1 cellular context compared by ENCODE assay signal in the genomic region with DNA sequence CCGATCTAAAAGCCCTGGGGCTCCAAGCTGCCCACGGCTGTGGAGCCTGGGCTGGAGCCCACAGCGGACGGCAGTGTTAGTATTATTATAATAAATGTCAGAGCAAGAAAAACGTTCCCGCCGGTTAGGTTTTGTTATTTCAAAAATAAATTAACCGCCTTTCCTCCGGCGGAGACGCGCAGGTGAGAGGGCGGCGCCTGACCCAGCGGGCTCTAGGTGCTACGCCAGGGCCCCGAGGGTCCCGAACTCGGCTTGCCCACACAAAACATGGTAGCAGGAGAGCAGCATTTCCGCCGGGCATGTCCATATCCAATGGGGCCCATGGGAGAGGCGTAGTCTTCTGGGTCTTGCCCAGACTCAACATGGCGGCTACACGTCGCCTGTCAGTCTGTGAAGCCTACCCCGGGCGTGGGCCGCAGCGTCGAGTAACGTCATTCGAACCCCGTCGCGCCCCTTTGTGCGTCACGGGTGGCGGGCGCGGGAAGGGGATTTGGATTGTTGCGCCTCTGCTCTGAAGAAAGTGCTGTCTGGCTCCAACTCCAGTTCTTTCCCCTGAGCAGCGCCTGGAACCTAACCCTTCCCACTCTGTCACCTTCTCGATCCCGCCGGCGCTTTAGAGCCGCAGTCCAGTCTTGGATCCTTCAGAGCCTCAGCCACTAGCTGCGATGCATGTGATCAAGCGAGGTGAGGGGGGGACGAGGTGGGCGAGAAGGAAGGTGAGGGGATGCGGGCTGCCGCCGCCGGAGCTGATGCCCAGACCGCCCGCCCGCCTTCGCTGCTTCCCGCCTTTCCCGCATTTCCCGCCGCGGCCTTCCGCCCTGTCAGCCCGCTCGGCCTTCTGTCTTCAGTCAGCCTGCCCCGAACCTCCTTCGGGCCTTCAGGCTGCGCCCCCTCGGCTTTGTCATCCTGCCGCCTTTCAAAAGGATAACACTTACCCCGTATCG.
A peak's percentile ranks its signal among the peaks of the same experiment; 100 is the strongest.
TF ChIP-seq lines count a peak whose summit lies in the region.

RRM1 (plus strand) TSS at position 452 of the 944 bp plus-strand sequence; CDS start at position 666, 214 bp downstream.

TF ChIP-seq in HepG2, 621 proteins besides CTCF, POLR2A, EP300 and RAD21 (continued from another document and continues in another):
- peak; percentile 62; the same call in 1 of the 2 replicates for TF ChIP-seq ZNF552 (CRISPR knock-in tag; IDR thresholded peaks at IDR 0.05; ENCODE audit: borderline replicate concordance)
- TF ChIP-seq BORCS8-MEF2B (CRISPR knock-in tag; IDR thresholded peaks at IDR 0.05): peak; percentile 84
- peak; percentile 79; the same call in 1 of the 2 replicates for TF ChIP-seq MYC (CRISPR knock-in tag; IDR thresholded peaks at IDR 0.05; ENCODE audit: borderline replicate concordance)
- no peak; the same call in 1 of the 2 replicates for TF ChIP-seq ZNF660 (CRISPR knock-in tag; IDR thresholded peaks at IDR 0.05; ENCODE audit: borderline replicate concordance, low read depth)
- TF ChIP-seq ZNF20 (CRISPR knock-in tag; IDR thresholded peaks at IDR 0.05): no peak
- no peak for TF ChIP-seq ZNF383 (CRISPR knock-in tag; IDR thresholded peaks at IDR 0.05; ENCODE audit: borderline replicate concordance)
- no peak for TF ChIP-seq ZBTB37 (CRISPR knock-in tag; IDR thresholded peaks at IDR 0.05)
- TF ChIP-seq CREB1 (IDR thresholded peaks at IDR 0.05): peak; percentile 99
- peak; percentile 100 for TF ChIP-seq CREB1 (CRISPR knock-in tag; IDR thresholded peaks at IDR 0.05)
- TF ChIP-seq MYPOP (CRISPR knock-in tag; IDR thresholded peaks at IDR 0.05): peak; percentile 88
- peak; percentile 86; the same call in 1 of the 2 replicates for TF ChIP-seq ZNF607 (CRISPR knock-in tag; IDR thresholded peaks at IDR 0.05; ENCODE audit: borderline replicate concordance)
- peak; percentile 67; the same call in 1 of the 2 replicates for TF ChIP-seq ZNF232 (CRISPR knock-in tag; IDR thresholded peaks at IDR 0.05; ENCODE audit: borderline replicate concordance)
- TF ChIP-seq, protein P1, sequence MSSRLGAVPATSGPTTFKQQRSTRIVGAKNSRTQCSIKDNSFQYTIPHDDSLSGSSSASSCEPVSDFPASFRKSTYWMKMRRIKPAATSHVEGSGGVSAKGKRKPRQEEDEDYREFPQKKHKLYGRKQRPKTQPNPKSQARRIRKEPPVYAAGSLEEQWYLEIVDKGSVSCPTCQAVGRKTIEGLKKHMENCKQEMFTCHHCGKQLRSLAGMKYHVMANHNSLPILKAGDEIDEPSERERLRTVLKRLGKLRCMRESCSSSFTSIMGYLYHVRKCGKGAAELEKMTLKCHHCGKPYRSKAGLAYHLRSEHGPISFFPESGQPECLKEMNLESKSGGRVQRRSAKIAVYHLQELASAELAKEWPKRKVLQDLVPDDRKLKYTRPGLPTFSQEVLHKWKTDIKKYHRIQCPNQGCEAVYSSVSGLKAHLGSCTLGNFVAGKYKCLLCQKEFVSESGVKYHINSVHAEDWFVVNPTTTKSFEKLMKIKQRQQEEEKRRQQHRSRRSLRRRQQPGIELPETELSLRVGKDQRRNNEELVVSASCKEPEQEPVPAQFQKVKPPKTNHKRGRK (CRISPR knock-in tag; IDR thresholded peaks at IDR 0.05): no peak
- peak; percentile 76; the same call in 1 of the 2 replicates for TF ChIP-seq CC2D1A (CRISPR knock-in tag; IDR thresholded peaks at IDR 0.05)
- peak; percentile 61; the same call in 1 of the 2 replicates for TF ChIP-seq SOX5 (CRISPR knock-in tag; IDR thresholded peaks at IDR 0.05; ENCODE audit: borderline replicate concordance)
- peak; percentile 74; the same call in 1 of the 2 replicates for TF ChIP-seq KLF12 (CRISPR knock-in tag; IDR thresholded peaks at IDR 0.05; ENCODE audit: borderline replicate concordance)
- peak; percentile 87 for TF ChIP-seq SALL1 (CRISPR knock-in tag; IDR thresholded peaks at IDR 0.05)
- peak; percentile 45; the same call in 1 of the 2 replicates for TF ChIP-seq JUND (CRISPR knock-in tag; IDR thresholded peaks at IDR 0.05)
- peak; percentile 83; the same call in 1 of the 2 replicates for TF ChIP-seq ZNF580 (CRISPR knock-in tag; IDR thresholded peaks at IDR 0.05; ENCODE audit: borderline replicate concordance, low read depth)
- peak; percentile 100 for TF ChIP-seq TFDP1 (CRISPR knock-in tag; IDR thresholded peaks at IDR 0.05; ENCODE audit: borderline replicate concordance)
- peak; percentile 98 for TF ChIP-seq YEATS2 (CRISPR knock-in tag; IDR thresholded peaks at IDR 0.05; ENCODE audit: borderline replicate concordance)
- no peak for TF ChIP-seq NFIB (CRISPR knock-in tag; IDR thresholded peaks at IDR 0.05; ENCODE audit: borderline replicate concordance)
- no peak for TF ChIP-seq PCBP1 (IDR thresholded peaks at IDR 0.05; ENCODE audit: borderline replicate concordance, low read depth, low read length)
- TF ChIP-seq MEIS1 (CRISPR knock-in tag; IDR thresholded peaks at IDR 0.05; ENCODE audit: borderline replicate concordance): peak; percentile 88; the same call in 1 of the 2 replicates
- peak; percentile 46; the same call in 1 of the 2 replicates for TF ChIP-seq ZBTB38 (CRISPR knock-in tag; IDR thresholded peaks at IDR 0.05)
- TF ChIP-seq WIZ (CRISPR knock-in tag; IDR thresholded peaks at IDR 0.05): peak; percentile 87
- TF ChIP-seq ZUFSP (CRISPR knock-in tag; IDR thresholded peaks at IDR 0.05; ENCODE audit: borderline replicate concordance): no peak
- 0 out of 2 replicates have a peak, but pooled peaks have one; percentile 42 for TF ChIP-seq ZNF317 (CRISPR knock-in tag; IDR thresholded peaks at IDR 0.05)
- TF ChIP-seq KDM5B (CRISPR knock-in tag; IDR thresholded peaks at IDR 0.05; ENCODE audit: borderline replicate concordance): peak; percentile 74
- TF ChIP-seq ZMYM2 (CRISPR knock-in tag; IDR thresholded peaks at IDR 0.05): peak; percentile 70; the same call in 1 of the 2 replicates
- TF ChIP-seq POGZ (CRISPR knock-in tag; IDR thresholded peaks at IDR 0.05): peak; percentile 98
- TF ChIP-seq ZNF282 (IDR thresholded peaks at IDR 0.05; ENCODE audit: partially characterized antibody): no peak
- TF ChIP-seq SYNCRIP (IDR thresholded peaks at IDR 0.05; ENCODE audit: insufficient read depth, low read depth, low read length): no peak
- TF ChIP-seq LCORL (IDR thresholded peaks at IDR 0.05): no peak
- TF ChIP-seq LCORL (CRISPR knock-in tag; IDR thresholded peaks at IDR 0.05): peak; percentile 28; the same call in 1 of the 2 replicates
- peak; percentile 80 for TF ChIP-seq SMAD3 (CRISPR knock-in tag; IDR thresholded peaks at IDR 0.05)
- peak; percentile 86 for TF ChIP-seq MEIS2 (CRISPR knock-in tag; IDR thresholded peaks at IDR 0.05)
- TF ChIP-seq ZNF558 (CRISPR knock-in tag; IDR thresholded peaks at IDR 0.05; ENCODE audit: borderline replicate concordance): 0 out of 2 replicates have a peak, but pooled peaks have one; percentile 74
- TF ChIP-seq, protein P2, sequence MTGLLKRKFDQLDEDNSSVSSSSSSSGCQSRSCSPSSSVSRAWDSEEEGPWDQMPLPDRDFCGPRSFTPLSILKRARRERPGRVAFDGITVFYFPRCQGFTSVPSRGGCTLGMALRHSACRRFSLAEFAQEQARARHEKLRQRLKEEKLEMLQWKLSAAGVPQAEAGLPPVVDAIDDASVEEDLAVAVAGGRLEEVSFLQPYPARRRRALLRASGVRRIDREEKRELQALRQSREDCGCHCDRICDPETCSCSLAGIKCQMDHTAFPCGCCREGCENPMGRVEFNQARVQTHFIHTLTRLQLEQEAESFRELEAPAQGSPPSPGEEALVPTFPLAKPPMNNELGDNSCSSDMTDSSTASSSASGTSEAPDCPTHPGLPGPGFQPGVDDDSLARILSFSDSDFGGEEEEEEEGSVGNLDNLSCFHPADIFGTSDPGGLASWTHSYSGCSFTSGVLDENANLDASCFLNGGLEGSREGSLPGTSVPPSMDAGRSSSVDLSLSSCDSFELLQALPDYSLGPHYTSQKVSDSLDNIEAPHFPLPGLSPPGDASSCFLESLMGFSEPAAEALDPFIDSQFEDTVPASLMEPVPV (CRISPR knock-in tag; IDR thresholded peaks at IDR 0.05): peak; percentile 55; the same call in 1 of the 2 replicates
- TF ChIP-seq MAF1 (CRISPR knock-in tag; IDR thresholded peaks at IDR 0.05; ENCODE audit: borderline replicate concordance): no peak
- TF ChIP-seq TBX2 (CRISPR knock-in tag; IDR thresholded peaks at IDR 0.05; ENCODE audit: borderline replicate concordance): peak; percentile 83
- TF ChIP-seq, protein P3, sequence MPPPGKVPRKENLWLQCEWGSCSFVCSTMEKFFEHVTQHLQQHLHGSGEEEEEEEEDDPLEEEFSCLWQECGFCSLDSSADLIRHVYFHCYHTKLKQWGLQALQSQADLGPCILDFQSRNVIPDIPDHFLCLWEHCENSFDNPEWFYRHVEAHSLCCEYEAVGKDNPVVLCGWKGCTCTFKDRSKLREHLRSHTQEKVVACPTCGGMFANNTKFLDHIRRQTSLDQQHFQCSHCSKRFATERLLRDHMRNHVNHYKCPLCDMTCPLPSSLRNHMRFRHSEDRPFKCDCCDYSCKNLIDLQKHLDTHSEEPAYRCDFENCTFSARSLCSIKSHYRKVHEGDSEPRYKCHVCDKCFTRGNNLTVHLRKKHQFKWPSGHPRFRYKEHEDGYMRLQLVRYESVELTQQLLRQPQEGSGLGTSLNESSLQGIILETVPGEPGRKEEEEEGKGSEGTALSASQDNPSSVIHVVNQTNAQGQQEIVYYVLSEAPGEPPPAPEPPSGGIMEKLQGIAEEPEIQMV (CRISPR knock-in tag; IDR thresholded peaks at IDR 0.05; ENCODE audit: low read depth): no peak
- peak; percentile 88; the same call in 1 of the 2 replicates for TF ChIP-seq SIN3B (IDR thresholded peaks at IDR 0.05; ENCODE audit: low read length)
- TF ChIP-seq, protein P4, sequence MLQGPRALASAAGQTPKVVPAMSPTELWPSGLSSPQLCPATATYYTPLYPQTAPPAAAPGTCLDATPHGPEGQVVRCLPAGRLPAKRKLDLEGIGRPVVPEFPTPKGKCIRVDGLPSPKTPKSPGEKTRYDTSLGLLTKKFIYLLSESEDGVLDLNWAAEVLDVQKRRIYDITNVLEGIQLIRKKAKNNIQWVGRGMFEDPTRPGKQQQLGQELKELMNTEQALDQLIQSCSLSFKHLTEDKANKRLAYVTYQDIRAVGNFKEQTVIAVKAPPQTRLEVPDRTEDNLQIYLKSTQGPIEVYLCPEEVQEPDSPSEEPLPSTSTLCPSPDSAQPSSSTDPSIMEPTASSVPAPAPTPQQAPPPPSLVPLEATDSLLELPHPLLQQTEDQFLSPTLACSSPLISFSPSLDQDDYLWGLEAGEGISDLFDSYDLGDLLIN (CRISPR knock-in tag; IDR thresholded peaks at IDR 0.05; ENCODE audit: borderline replicate concordance): peak; percentile 97; the same call in 1 of the 2 replicates
- peak; percentile 53 for TF ChIP-seq ZBTB33 (CRISPR knock-in tag; IDR thresholded peaks at IDR 0.05)
- peak; percentile 91 for TF ChIP-seq ZFY (CRISPR knock-in tag; IDR thresholded peaks at IDR 0.05)
- peak; percentile 54; the same call in 1 of the 2 replicates for TF ChIP-seq ZNF788 (CRISPR knock-in tag; IDR thresholded peaks at IDR 0.05; ENCODE audit: borderline replicate concordance)
- 0 out of 2 replicates have a peak, but pooled peaks have one; percentile 3 for TF ChIP-seq ZSCAN20 (CRISPR knock-in tag; IDR thresholded peaks at IDR 0.05; ENCODE audit: borderline replicate concordance)
